Comparison of ENCODE assay signal across 8 cellular contexts in genomic region chr5:154478224-154478565, GRCh38. TPM values are rescaled to one million over a fixed set of nuclear protein-coding genes. Genes with fewer than 3 reads are reported as not detected.
A peak's percentile ranks its signal among the peaks of the same experiment; 100 is the strongest.
DNase-seq lines count a peak whose midpoint lies in the region; ATAC-seq, FAIRE-seq and TF ChIP-seq lines count a peak whose summit lies in the region.

Gene HAND1 (minus strand): TSS chr5:154478227. CDS start chr5:154478008, 219 bp downstream.

- no peaks in the 10 kb centered on the region for H3K36me3 Mint-ChIP-seq in activated CD8-positive, alpha-beta T cell treated with anti-CD3 and anti-CD28 coated beads for 36 hours (ENCODE audit: low read depth)

- TF ChIP-seq CTCF in A549 (IDR thresholded peaks at IDR 0.05) (no peak), suprapubic skin (IDR thresholded peaks at IDR 0.05) (no peak)
- no peak for TF ChIP-seq CTCF in activated CD8-positive, alpha-beta T cell treated with anti-CD3 and anti-CD28 coated beads for 36 hours (IDR thresholded peaks at IDR 0.05)

- H3K9me3 ChIP-seq in A549 (no peaks in the 10 kb centered on the region), iPS-18a (ENCODE audit: control insufficient read depth, low read depth, low read length) (no peaks in the 10 kb centered on the region), suprapubic skin (no peaks in the 10 kb centered on the region)

- H3K27me3 ChIP-seq in iPS-18a (ENCODE audit: control insufficient read depth, insufficient read depth, low read length), result peaks cover 100% of the 10 kb centered on the region
- peaks cover 100% of the 10 kb centered on the region for H3K27me3 ChIP-seq in suprapubic skin

- H3K27ac Mint-ChIP-seq in activated CD8-positive, alpha-beta T cell treated with anti-CD3 and anti-CD28 coated beads for 36 hours, result no peak within 1 kb of the TSS

- WGBS in A549 (ENCODE audit: missing lambda C conversion rate), result 6% methylated on average over 9 of the region's 20 CpGs
- 0% methylated on average over 1 of the region's 20 CpGs for WGBS in suprapubic skin

- peak within 1 kb of the TSS; percentile 88 for H3K4me2 ChIP-seq in A549

- H3K4me1 Mint-ChIP-seq in activated CD8-positive, alpha-beta T cell treated with anti-CD3 and anti-CD28 coated beads for 36 hours (ENCODE audit: low read depth), result peaks cover 48% of the 10 kb centered on the region

- H3K36me3 ChIP-seq in iPS-18a (ENCODE audit: control insufficient read depth, low read depth, low read length) (no peaks in the 10 kb centered on the region), suprapubic skin (no peaks in the 10 kb centered on the region)

- peaks cover 88% of the 10 kb centered on the region for H3K27me3 Mint-ChIP-seq in activated CD8-positive, alpha-beta T cell treated with anti-CD3 and anti-CD28 coated beads for 36 hours

- H3K9ac ChIP-seq in iPS-18a (ENCODE audit: low read length), result no peak within 1 kb of the TSS

- H3K9me3 Mint-ChIP-seq in activated CD8-positive, alpha-beta T cell treated with anti-CD3 and anti-CD28 coated beads for 36 hours, result no peaks in the 10 kb centered on the region

- peak within 1 kb of the TSS; percentile 1 for H3K4me3 Mint-ChIP-seq in activated CD8-positive, alpha-beta T cell treated with anti-CD3 and anti-CD28 coated beads for 36 hours

- TF ChIP-seq POLR2A in A549 (IDR thresholded peaks at IDR 0.05; ENCODE audit: low read length), result no peak
- no peak for TF ChIP-seq POLR2A in suprapubic skin (IDR thresholded peaks at IDR 0.05)

- CTCF ChIA-PET in A549 (lab: Yijun Ruan, JAX), result interaction anchor here (0.7 to 1.9 kb wide), 3 partner anchors 11 to 133 kb away, joined by 3 to 6 read pairs (median 4); no protein-coding TSS in a partner anchor
- CTCF ChIA-PET in activated CD8-positive, alpha-beta T cell treated with anti-CD3 and anti-CD28 coated beads for 36 hours (lab: Charles Lee), result interaction anchor here (1.8 kb wide), 1 partner anchor 10 kb away, joined by 4 read pairs; no protein-coding TSS in a partner anchor

- POLR2A ChIA-PET in A549 (lab: Yijun Ruan, JAX), result interaction anchor here (0.7 kb wide), 1 partner anchor 97 kb away, joined by 5 read pairs; no protein-coding TSS in a partner anchor
- POLR2A ChIA-PET in activated CD8-positive, alpha-beta T cell treated with anti-CD3 and anti-CD28 coated beads for 36 hours (lab: Charles Lee), result no interaction called here

- intact Hi-C loops in activated CD8-positive, alpha-beta T cell treated with anti-CD3 and anti-CD28 coated beads for 36 hours (cut with micrococcal nuclease), result no loop called here

- TF ChIP-seq EP300 in A549 (IDR thresholded peaks at IDR 0.05) (no peak), suprapubic skin (IDR thresholded peaks at IDR 0.05) (no peak)

- ATAC-seq in A549, result peak; percentile 87 to 91
- no peak for ATAC-seq in activated CD8-positive, alpha-beta T cell treated with anti-CD3 and anti-CD28 coated beads for 36 hours
- ATAC-seq in HG03432 (IDR thresholded peaks at IDR 0.05; ENCODE audit: unreplicated experiment), result no peak

- peak within 1 kb of the TSS; percentile 48 for H3K4me3 ChIP-seq in A549
- H3K4me3 ChIP-seq in iPS-18a (ENCODE audit: low read length), result peak within 1 kb of the TSS; percentile 54
- peak within 1 kb of the TSS; percentile 50 for H3K4me3 ChIP-seq in suprapubic skin

- peak within 1 kb of the TSS in 1 of 2 experiments; percentile 34; a peak in 1 of 6 replicates for H3K27ac ChIP-seq in A549
- no peak within 1 kb of the TSS for H3K27ac ChIP-seq in iPS-18a (ENCODE audit: low read length)
- H3K27ac ChIP-seq in suprapubic skin, result no peak within 1 kb of the TSS

- FAIRE-seq in A549 (lab: Jason Lieb, UNC), result no peak

- no peak for TF ChIP-seq RAD21 in A549 (conservative IDR thresholded peaks at IDR 0.05 in 1 of 2, IDR thresholded peaks at IDR 0.05 in 1 of 2)

- H3K4me1 ChIP-seq in A549 (peaks cover 11% of the 10 kb centered on the region), iPS-18a (ENCODE audit: control insufficient read depth, low read depth, low read length) (peaks cover 45% of the 10 kb centered on the region), suprapubic skin (peaks cover 59% of the 10 kb centered on the region)

- DNase-seq in A549 (ENCODE audit: low read depth in 1 of 2, low spot score in 1 of 2), result peak; percentile 61 to 95
- peak; percentile 16 for DNase-seq in HK-2 (ENCODE audit: unreplicated experiment)
- DNase-seq in activated CD8-positive, alpha-beta T cell treated with anti-CD3 and anti-CD28 coated beads for 36 hours, result no peak
- DNase-seq in suprapubic skin (ENCODE audit: low spot score in 2 of 2), result no peak
- no peak for DNase-seq in cerebellar nuclear complex (lab: John Stamatoyannopoulos, UW)
- no peak for DNase-seq in activated effector memory CD4-positive, alpha-beta T cell treated with anti-CD3 and anti-CD28 coated beads, Interleukin-2, amount 50 U/mL, for 16 hours

TF ChIP-seq in A549, 52 proteins besides CTCF, POLR2A, EP300 and RAD21 (continues in another document):
- TF ChIP-seq CBX8 (IDR thresholded peaks at IDR 0.05) (no peak), ATOH8 (CRISPR knock-in tag; IDR thresholded peaks at IDR 0.05; ENCODE audit: low read depth) (no peak), SREBF2 (IDR thresholded peaks at IDR 0.05) (no peak), REST (IDR thresholded peaks at IDR 0.05) (no peak), SMC3 (IDR thresholded peaks at IDR 0.05) (no peak), KDM1A (IDR thresholded peaks at IDR 0.05; ENCODE audit: low read depth) (no peak), EHMT2 (IDR thresholded peaks at IDR 0.05; ENCODE audit: low read depth) (no peak), HEYL (CRISPR knock-in tag; IDR thresholded peaks at IDR 0.05) (no peak), BHLHE40 (IDR thresholded peaks at IDR 0.05; ENCODE audit: low read depth, low read length) (no peak), RNF2 (IDR thresholded peaks at IDR 0.05; ENCODE audit: borderline replicate concordance, low read depth) (no peak), RARB (CRISPR knock-in tag; IDR thresholded peaks at IDR 0.05) (no peak), EHF (CRISPR knock-in tag; IDR thresholded peaks at IDR 0.05) (no peak)
- TF ChIP-seq, protein P1, sequence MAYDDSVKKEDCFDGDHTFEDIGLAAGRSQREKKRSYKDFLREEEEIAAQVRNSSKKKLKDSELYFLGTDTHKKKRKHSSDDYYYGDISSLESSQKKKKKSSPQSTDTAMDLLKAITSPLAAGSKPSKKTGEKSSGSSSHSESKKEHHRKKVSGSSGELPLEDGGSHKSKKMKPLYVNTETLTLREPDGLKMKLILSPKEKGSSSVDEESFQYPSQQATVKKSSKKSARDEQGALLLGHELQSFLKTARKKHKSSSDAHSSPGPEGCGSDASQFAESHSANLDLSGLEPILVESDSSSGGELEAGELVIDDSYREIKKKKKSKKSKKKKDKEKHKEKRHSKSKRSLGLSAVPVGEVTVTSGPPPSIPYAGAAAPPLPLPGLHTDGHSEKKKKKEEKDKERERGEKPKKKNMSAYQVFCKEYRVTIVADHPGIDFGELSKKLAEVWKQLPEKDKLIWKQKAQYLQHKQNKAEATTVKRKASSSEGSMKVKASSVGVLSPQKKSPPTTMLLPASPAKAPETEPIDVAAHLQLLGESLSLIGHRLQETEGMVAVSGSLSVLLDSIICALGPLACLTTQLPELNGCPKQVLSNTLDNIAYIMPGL (CRISPR knock-in tag; IDR thresholded peaks at IDR 0.05; ENCODE audit: borderline replicate concordance), result no peak

RNA-seq across cellular contexts. Expression of gene HAND1, which starts in this region (rescaled TPM):
- polyA plus RNA-seq in A549 (2011; rRNA removed), result 0.04 and 0.08 TPM in 2 replicates
- 0.16 and 0.39 TPM in 2 replicates for polyA plus RNA-seq in A549 (2012; cell fraction: cytosol; rRNA removed)
- polyA plus RNA-seq in A549 (2012; cell fraction: nucleus; rRNA removed), result 0.20 TPM in 1 of 2 replicates, not detected in the other
- 0.05 TPM in 1 of 3 replicates, not detected in the others for polyA plus RNA-seq in A549 (2017; fragmentation: RNase III; extraction: RNeasy Plus Mini Kit Qiagen cat#74134 plus additional on column Dnase treatment)
- polyA minus RNA-seq in A549 (2011; rRNA and poly(A)+ RNA removed), result not detected in 2 replicates
- total RNA-seq in activated CD8-positive, alpha-beta T cell treated with anti-CD3 and anti-CD28 coated beads for 36 hours, result not detected
- total RNA-seq in suprapubic skin, result not detected

Comparison
In these comparisons a context has a peak if more than half of its experiments do, and no peak if none do; other contexts are left out.
1. Peak in DNase-seq, ATAC-seq, H3K4me3 ChIP-seq and H3K4me2 ChIP-seq in A549; RNA of the gene not detected or under 1 TPM.